Comparison of ENCODE assay signal across 11 cellular contexts in the genomic region with DNA sequence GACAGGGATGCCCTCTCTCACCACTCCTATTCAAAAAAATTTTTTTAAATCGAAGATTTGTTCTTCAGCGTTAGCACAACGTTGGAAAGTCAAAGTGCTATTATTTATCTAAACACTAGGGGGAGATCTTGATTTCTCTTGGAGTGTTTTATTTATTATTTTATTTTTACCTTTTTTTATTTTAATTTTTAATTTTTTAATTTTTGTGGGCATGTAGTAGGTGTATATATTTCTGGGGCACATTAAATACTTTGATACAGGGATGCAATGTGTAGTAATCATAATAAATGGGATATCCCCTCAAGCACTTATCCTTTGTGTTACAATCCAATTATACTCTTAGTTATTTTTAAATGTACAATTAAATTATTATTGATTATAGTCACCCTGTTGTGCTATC. TPM values are rescaled to one million over a fixed set of nuclear protein-coding genes. Genes with fewer than 3 reads are reported as not detected.
DNase-seq lines count a peak whose midpoint lies in the region; ATAC-seq and TF ChIP-seq lines count a peak whose summit lies in the region.
"Had no signal": no experiment of that assay in that cellular context is flagged by ENCODE, and none has a peak within 500 bp of the region (broad histone marks: within the 10 kb centered on the region; RNA-seq: fewer than 3 reads in every experiment).

No MANE protein-coding gene starts in this region.

- WGBS in adrenal gland, 4 donors: 2 to 6% (median 4%) methylated on average over 3 of the region's 3 CpGs

- H3K9me3 ChIP-seq in adrenal gland (replicated peaks in 1 of 3): no peaks in the 10 kb centered on the region

- TF ChIP-seq CTCF in AG10803 (conservative IDR thresholded peaks at IDR 0.05; ENCODE audit: low read length) (peak; percentile 62), GM20000 (IDR thresholded peaks at IDR 0.05; ENCODE audit: extremely low read depth, missing control alignments) (peak; percentile 13), adrenal gland (IDR thresholded peaks at IDR 0.05) (peak in 5 of 6 experiments; percentile 39 to 67 (median 49))

- no peaks in the 10 kb centered on the region for H3K27me3 ChIP-seq in adrenal gland

- H3K27ac ChIP-seq in adrenal gland: no peak overlapping the region
- H3K27ac ChIP-seq: skin epidermis had no signal

- peak; percentile 39 for ATAC-seq in left lobe of liver

- H3K4me3 ChIP-seq in AG10803 (ENCODE audit: low read length): no peak overlapping the region
- H3K4me3 ChIP-seq in adrenal gland: no peak overlapping the region
- H3K4me3 ChIP-seq: skin epidermis had no signal

- peak; percentile 15 for DNase-seq in AG10803 (ENCODE audit: low read depth)
- DNase-seq in GM20000 (ENCODE audit: low spot score): no peak
- DNase-seq in adrenal gland: no peak
- DNase-seq in left lobe of liver (ENCODE audit: low spot score): no peak
- DNase-seq in dedifferentiated amniotic fluid mesenchymal stem cell (ENCODE audit: extremely low spot score): no peak
- no peak for DNase-seq in NCI-H2081 (lab: John Stamatoyannopoulos, UW)
- no peak for DNase-seq in SHP77 (lab: John Stamatoyannopoulos, UW)
- DNase-seq in HCEC 1CT: no peak
- DNase-seq: activated naive CD8-positive, alpha-beta T cell treated with anti-CD3 and anti-CD28 coated beads, Interleukin-2, amount 10 ng/mL, durations not matched to agents 7 days and 5 days; NCI-H187 treated with DMSO at 0.1 percent for 48 hours had no signal

- no peak for TF ChIP-seq POLR2A in adrenal gland (IDR thresholded peaks at IDR 0.05)

- H3K36me3 ChIP-seq in adrenal gland (replicated peaks in 1 of 2): no peaks in the 10 kb centered on the region

- H3K4me1 ChIP-seq in adrenal gland (replicated peaks in 1 of 2): no peaks in the 10 kb centered on the region

- intact Hi-C loops in adrenal gland (cut with DNase I): no loop called here

RNA-seq across cellular contexts. Expression of gene SLC10A4, which starts 37.4 kb away (rescaled TPM):
- total RNA-seq in adrenal gland (1 to 10 TPM in 3 of 8 donors, under 1 TPM in 1, not detected in 4; 0.15 to 3.3 (median 2.3) TPM), left lobe of liver (0.15 TPM)
- polyA plus RNA-seq in adrenal gland: 1 to 10 TPM in 2 of 3 donors, under 1 TPM in 1; 0.77 to 3.0 (median 1.3) TPM

RNA-seq across cellular contexts. Expression of gene ZAR1, which starts 44.3 kb away (rescaled TPM):
- total RNA-seq in adrenal gland: not detected
- not detected for polyA plus RNA-seq in adrenal gland
- not detected for total RNA-seq in left lobe of liver
- total RNA-seq: activated naive CD8-positive, alpha-beta T cell treated with anti-CD3 and anti-CD28 coated beads, Interleukin-2, amount 10 ng/mL, durations not matched to agents 7 days and 5 days had no signal
